Comparison of ENCODE assay signal across 1 cellular context in the genomic region with DNA sequence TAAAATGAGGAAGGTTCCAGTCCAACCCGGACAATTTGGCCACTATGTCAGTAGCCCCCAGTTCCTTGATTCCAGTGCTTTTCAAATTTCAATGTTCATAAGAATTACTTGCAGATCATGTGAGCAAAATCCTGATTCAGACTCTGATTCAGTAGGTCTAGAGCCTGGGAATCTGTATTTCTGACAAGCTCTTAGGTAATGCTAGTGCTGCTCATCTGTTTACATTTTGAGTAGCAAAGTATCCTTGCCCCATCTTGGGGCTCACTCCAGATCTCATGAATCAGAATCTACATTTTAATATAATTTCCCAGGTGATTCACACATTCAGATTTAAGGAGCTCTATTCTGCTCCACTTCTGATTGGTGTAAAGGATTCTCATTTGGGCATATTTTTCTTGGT.
TF ChIP-seq lines count a peak whose summit lies in the region.

No MANE protein-coding gene starts in this region.

TF ChIP-seq in GM23338, 12 proteins besides CTCF, POLR2A, EP300 and RAD21 (continued from another document):
- TF ChIP-seq, protein P1, sequence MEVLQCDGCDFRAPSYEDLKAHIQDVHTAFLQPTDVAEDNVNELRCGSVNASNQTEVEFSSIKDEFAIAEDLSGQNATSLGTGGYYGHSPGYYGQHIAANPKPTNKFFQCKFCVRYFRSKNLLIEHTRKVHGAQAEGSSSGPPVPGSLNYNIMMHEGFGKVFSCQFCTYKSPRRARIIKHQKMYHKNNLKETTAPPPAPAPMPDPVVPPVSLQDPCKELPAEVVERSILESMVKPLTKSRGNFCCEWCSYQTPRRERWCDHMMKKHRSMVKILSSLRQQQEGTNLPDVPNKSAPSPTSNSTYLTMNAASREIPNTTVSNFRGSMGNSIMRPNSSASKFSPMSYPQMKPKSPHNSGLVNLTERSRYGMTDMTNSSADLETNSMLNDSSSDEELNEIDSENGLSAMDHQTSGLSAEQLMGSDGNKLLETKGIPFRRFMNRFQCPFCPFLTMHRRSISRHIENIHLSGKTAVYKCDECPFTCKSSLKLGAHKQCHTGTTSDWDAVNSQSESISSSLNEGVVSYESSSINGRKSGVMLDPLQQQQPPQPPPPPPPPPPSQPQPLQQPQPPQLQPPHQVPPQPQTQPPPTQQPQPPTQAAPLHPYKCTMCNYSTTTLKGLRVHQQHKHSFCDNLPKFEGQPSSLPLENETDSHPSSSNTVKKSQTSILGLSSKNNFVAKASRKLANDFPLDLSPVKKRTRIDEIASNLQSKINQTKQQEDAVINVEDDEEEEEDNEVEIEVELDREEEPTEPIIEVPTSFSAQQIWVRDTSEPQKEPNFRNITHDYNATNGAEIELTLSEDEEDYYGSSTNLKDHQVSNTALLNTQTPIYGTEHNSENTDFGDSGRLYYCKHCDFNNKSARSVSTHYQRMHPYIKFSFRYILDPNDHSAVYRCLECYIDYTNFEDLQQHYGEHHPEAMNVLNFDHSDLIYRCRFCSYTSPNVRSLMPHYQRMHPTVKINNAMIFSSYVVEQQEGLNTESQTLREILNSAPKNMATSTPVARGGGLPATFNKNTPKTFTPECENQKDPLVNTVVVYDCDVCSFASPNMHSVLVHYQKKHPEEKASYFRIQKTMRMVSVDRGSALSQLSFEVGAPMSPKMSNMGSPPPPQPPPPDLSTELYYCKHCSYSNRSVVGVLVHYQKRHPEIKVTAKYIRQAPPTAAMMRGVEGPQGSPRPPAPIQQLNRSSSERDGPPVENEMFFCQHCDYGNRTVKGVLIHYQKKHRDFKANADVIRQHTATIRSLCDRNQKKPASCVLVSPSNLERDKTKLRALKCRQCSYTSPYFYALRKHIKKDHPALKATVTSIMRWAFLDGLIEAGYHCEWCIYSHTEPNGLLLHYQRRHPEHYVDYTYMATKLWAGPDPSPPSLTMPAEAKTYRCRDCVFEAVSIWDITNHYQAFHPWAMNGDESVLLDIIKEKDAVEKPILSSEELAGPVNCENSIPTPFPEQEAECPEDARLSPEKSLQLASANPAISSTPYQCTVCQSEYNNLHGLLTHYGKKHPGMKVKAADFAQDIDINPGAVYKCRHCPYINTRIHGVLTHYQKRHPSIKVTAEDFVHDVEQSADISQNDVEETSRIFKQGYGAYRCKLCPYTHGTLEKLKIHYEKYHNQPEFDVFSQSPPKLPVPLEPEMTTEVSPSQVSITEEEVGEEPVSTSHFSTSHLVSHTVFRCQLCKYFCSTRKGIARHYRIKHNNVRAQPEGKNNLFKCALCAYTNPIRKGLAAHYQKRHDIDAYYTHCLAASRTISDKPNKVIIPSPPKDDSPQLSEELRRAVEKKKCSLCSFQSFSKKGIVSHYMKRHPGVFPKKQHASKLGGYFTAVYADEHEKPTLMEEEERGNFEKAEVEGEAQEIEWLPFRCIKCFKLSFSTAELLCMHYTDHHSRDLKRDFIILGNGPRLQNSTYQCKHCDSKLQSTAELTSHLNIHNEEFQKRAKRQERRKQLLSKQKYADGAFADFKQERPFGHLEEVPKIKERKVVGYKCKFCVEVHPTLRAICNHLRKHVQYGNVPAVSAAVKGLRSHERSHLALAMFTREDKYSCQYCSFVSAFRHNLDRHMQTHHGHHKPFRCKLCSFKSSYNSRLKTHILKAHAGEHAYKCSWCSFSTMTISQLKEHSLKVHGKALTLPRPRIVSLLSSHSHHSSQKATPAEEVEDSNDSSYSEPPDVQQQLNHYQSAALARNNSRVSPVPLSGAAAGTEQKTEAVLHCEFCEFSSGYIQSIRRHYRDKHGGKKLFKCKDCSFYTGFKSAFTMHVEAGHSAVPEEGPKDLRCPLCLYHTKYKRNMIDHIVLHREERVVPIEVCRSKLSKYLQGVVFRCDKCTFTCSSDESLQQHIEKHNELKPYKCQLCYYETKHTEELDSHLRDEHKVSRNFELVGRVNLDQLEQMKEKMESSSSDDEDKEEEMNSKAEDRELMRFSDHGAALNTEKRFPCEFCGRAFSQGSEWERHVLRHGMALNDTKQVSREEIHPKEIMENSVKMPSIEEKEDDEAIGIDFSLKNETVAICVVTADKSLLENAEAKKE (CRISPR knock-in tag; IDR thresholded peaks at IDR 0.05): no peak
- TF ChIP-seq CREB1 (CRISPR knock-in tag; IDR thresholded peaks at IDR 0.05; ENCODE audit: low read depth): no peak
- TF ChIP-seq REST (IDR thresholded peaks at IDR 0.05; ENCODE audit: unreplicated experiment): no peak
- no peak for TF ChIP-seq STAT1 (IDR thresholded peaks at IDR 0.05; ENCODE audit: unreplicated experiment)
- no peak for TF ChIP-seq NANOG (IDR thresholded peaks at IDR 0.05; ENCODE audit: borderline replicate concordance)
- no peak for TF ChIP-seq EZH2phosphoT487 (IDR thresholded peaks at IDR 0.05; ENCODE audit: unreplicated experiment)
- TF ChIP-seq ZNF331 (CRISPR knock-in tag; IDR thresholded peaks at IDR 0.05; ENCODE audit: low read depth): no peak
- no peak for TF ChIP-seq POLR2AphosphoS5 (IDR thresholded peaks at IDR 0.05; ENCODE audit: low read depth)
- TF ChIP-seq ZNF114 (CRISPR knock-in tag; IDR thresholded peaks at IDR 0.05): no peak
- no peak for TF ChIP-seq EZH2 (IDR thresholded peaks at IDR 0.05; ENCODE audit: low read depth, unreplicated experiment)
- no peak for TF ChIP-seq JUNB (IDR thresholded peaks at IDR 0.05; ENCODE audit: unreplicated experiment)
TF ChIP-seq in GM23338: peak in this region for 0.
